7 cellular contexts compared by ENCODE assay signal in genomic region chr17:16812126-16812525, GRCh38.
DNase-seq lines count a peak whose midpoint lies in the region; ATAC-seq and TF ChIP-seq lines count a peak whose summit lies in the region.
"Not testable (repeated sequence)": the region's sequence is repeated elsewhere in the genome, so short reads cannot be mapped to it uniquely, and the experiment has no call there.

No MANE protein-coding gene starts in this region.

- not testable (repeated sequence) for H3K4me3 ChIP-seq in LNCaP clone FGC (ENCODE audit: low read depth, low read length); choroid plexus epithelial cell (ENCODE audit: low read depth, low read length)

- not testable (repeated sequence) for H3K27me3 Mint-ChIP-seq in activated CD8-positive, alpha-beta T cell treated with anti-CD3 and anti-CD28 coated beads for 36 hours
- peaks cover 27% of the 10 kb centered on the region for H3K27me3 Mint-ChIP-seq in nephron progenitor cell (ENCODE audit: low read depth, poor library complexity)

- intact Hi-C loops in activated CD8-positive, alpha-beta T cell treated with anti-CD3 and anti-CD28 coated beads for 36 hours (cut with micrococcal nuclease): not testable (repeated sequence)

- TF ChIP-seq CTCF in LNCaP clone FGC (IDR thresholded peaks at IDR 0.05; ENCODE audit: control insufficient read depth, extremely low read depth, insufficient read depth); activated CD8-positive, alpha-beta T cell treated with anti-CD3 and anti-CD28 coated beads for 36 hours (IDR thresholded peaks at IDR 0.05); choroid plexus epithelial cell (conservative IDR thresholded peaks at IDR 0.05; ENCODE audit: low read depth, low read length); nephron progenitor cell (IDR thresholded peaks at IDR 0.05): not testable (repeated sequence)

- POLR2A ChIA-PET in activated CD8-positive, alpha-beta T cell treated with anti-CD3 and anti-CD28 coated beads for 36 hours (lab: Charles Lee): not testable (repeated sequence)

- DNase-seq in ELF-1 (ENCODE audit: low read depth, low spot score): peak; percentile 48
- DNase-seq in LNCaP clone FGC (ENCODE audit: low read depth): peak; percentile 21
- DNase-seq in activated CD8-positive, alpha-beta T cell treated with anti-CD3 and anti-CD28 coated beads for 36 hours: peak; percentile 25
- peak; percentile 36 for DNase-seq in choroid plexus epithelial cell (ENCODE audit: low read depth)
- peak; percentile 7 for DNase-seq in glomerular endothelial cell (ENCODE audit: extremely low read depth, low read depth, low spot score)
- peak; percentile 80 for DNase-seq in nephron progenitor cell

- not testable (repeated sequence) for H3K9me3 Mint-ChIP-seq in activated CD8-positive, alpha-beta T cell treated with anti-CD3 and anti-CD28 coated beads for 36 hours; nephron progenitor cell

- H3K4me1 Mint-ChIP-seq in activated CD8-positive, alpha-beta T cell treated with anti-CD3 and anti-CD28 coated beads for 36 hours (ENCODE audit: low read depth); nephron progenitor cell: not testable (repeated sequence)

- not testable (repeated sequence) for H3K27ac Mint-ChIP-seq in activated CD8-positive, alpha-beta T cell treated with anti-CD3 and anti-CD28 coated beads for 36 hours; nephron progenitor cell

- ATAC-seq in activated CD8-positive, alpha-beta T cell treated with anti-CD3 and anti-CD28 coated beads for 36 hours: not testable (repeated sequence)

- H3K36me3 Mint-ChIP-seq in activated CD8-positive, alpha-beta T cell treated with anti-CD3 and anti-CD28 coated beads for 36 hours (ENCODE audit: low read depth); nephron progenitor cell (ENCODE audit: low read depth): not testable (repeated sequence)

- CTCF ChIA-PET in activated CD8-positive, alpha-beta T cell treated with anti-CD3 and anti-CD28 coated beads for 36 hours (lab: Charles Lee): not testable (repeated sequence)

- not testable (repeated sequence) for H3K4me3 Mint-ChIP-seq in activated CD8-positive, alpha-beta T cell treated with anti-CD3 and anti-CD28 coated beads for 36 hours; nephron progenitor cell

TF ChIP-seq in PFSK-1, 5 proteins besides CTCF, POLR2A, EP300 and RAD21:
- TF ChIP-seq SIN3A (IDR thresholded peaks at IDR 0.05; ENCODE audit: borderline replicate concordance, insufficient read depth, low read length) (0 out of 2 replicates have a peak, but pooled peaks have one; percentile 29), REST (IDR thresholded peaks at IDR 0.05; ENCODE audit: insufficient read depth in 1 of 2, low read depth in 2 of 2, low read length in 2 of 2) (peak; percentile 78 to 91)
TF ChIP-seq in PFSK-1: peak in this region for 2; not testable (repeated sequence) for 3.

Comparison
In these comparisons a context has a peak if more than half of its experiments do, and no peak if none do; other contexts are left out.
1. DNase-seq: peak in every context shown above with its lines; median percentile 80 in nephron progenitor cell; 48 in ELF-1; 36 in choroid plexus epithelial cell; 25 in activated CD8-positive, alpha-beta T cell treated with anti-CD3 and anti-CD28 coated beads for 36 hours; 21 in LNCaP clone FGC; 7 in glomerular endothelial cell.